2 cellular contexts compared by ENCODE assay signal in genomic region chr7:113128028-113128427, GRCh38.
TF ChIP-seq lines count a peak whose summit lies in the region.

No MANE protein-coding gene starts in this region.

TF ChIP-seq in IMR-90, 13 proteins besides CTCF, POLR2A, EP300 and RAD21:
- TF ChIP-seq, protein P1, sequence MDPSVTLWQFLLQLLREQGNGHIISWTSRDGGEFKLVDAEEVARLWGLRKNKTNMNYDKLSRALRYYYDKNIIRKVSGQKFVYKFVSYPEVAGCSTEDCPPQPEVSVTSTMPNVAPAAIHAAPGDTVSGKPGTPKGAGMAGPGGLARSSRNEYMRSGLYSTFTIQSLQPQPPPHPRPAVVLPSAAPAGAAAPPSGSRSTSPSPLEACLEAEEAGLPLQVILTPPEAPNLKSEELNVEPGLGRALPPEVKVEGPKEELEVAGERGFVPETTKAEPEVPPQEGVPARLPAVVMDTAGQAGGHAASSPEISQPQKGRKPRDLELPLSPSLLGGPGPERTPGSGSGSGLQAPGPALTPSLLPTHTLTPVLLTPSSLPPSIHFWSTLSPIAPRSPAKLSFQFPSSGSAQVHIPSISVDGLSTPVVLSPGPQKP (IDR thresholded peaks at IDR 0.05; ENCODE audit: borderline replicate concordance, low read depth, low read length): no peak
- no peak for TF ChIP-seq SMC3 (IDR thresholded peaks at IDR 0.05; ENCODE audit: low read depth, low read length)
- TF ChIP-seq CEBPB (IDR thresholded peaks at IDR 0.05; ENCODE audit: low read depth, low read length): no peak
- no peak for TF ChIP-seq BHLHE40 (IDR thresholded peaks at IDR 0.05; ENCODE audit: low read depth, low read length)
- TF ChIP-seq MAFK (IDR thresholded peaks at IDR 0.05; ENCODE audit: low read depth, low read length): no peak
- TF ChIP-seq MXI1 (IDR thresholded peaks at IDR 0.05; ENCODE audit: borderline replicate concordance, low read depth, low read length): no peak
- TF ChIP-seq RFX5 (IDR thresholded peaks at IDR 0.05; ENCODE audit: low read depth, low read length): no peak
- no peak for TF ChIP-seq MAZ (IDR thresholded peaks at IDR 0.05; ENCODE audit: borderline replicate concordance, low read depth, low read length)
- TF ChIP-seq FOS (IDR thresholded peaks at IDR 0.05; ENCODE audit: low read depth, low read length): no peak

TF ChIP-seq in K562, 482 proteins besides CTCF, POLR2A, EP300 and RAD21:
- no peak for TF ChIP-seq THRAP3 (IDR thresholded peaks at IDR 0.05; ENCODE audit: borderline replicate concordance)
